ENCODE assay signal across 18 cellular contexts in genomic region chr9:125485471-125485870, GRCh38.
DNase-seq lines count a peak whose midpoint lies in the region; TF ChIP-seq lines count a peak whose summit lies in the region.
"Had no signal": no experiment of that assay in that cellular context is flagged by ENCODE, and none has a peak within 500 bp of the region (broad histone marks: within the 10 kb centered on the region; RNA-seq: fewer than 3 reads in every experiment).

No MANE protein-coding gene starts in this region.

- H3K9ac ChIP-seq in GM23248 = no peak overlapping the region
- no peak overlapping the region for H3K9ac ChIP-seq in colonic mucosa (ENCODE audit: low read depth in 2 of 2, low read length in 2 of 2)
- no peak overlapping the region for H3K9ac ChIP-seq in rectal smooth muscle tissue (ENCODE audit: low read length)

- H3K27ac ChIP-seq in GM23248 (peak overlapping the region; percentile 82), colonic mucosa (peak overlapping the region; percentile 33), rectal smooth muscle tissue (ENCODE audit: low read depth, low read length) (peak overlapping the region; percentile 77), substantia nigra (ENCODE audit: low read depth, low read length, poor library complexity, severe bottlenecking) (no peak overlapping the region)
- H3K27ac ChIP-seq: neutrophil had no signal

- H3K9me3 ChIP-seq in GM23248 (ENCODE audit: low read depth) (no peaks in the 10 kb centered on the region), colonic mucosa (no peaks in the 10 kb centered on the region)
- H3K9me3 ChIP-seq: HAP-1, neutrophil had no signal

- H3K4me3 ChIP-seq in GM23248 (no peak overlapping the region), colonic mucosa (no peak overlapping the region), rectal smooth muscle tissue (ENCODE audit: low read length) (no peak overlapping the region)
- H3K4me3 ChIP-seq: HAP-1, skin epidermis had no signal

- intact Hi-C loops in colonic mucosa (cut with DNase I) = no loop called here

- 97 to 99% methylated on average over 4 of the region's 4 CpGs for WGBS in GM23248 (ENCODE audit: low coverage in 1 of 2, low lambda C conversion rate in 2 of 2, missing lambda C conversion rate in 2 of 2), 2 experiments

- H3K4me2 ChIP-seq in GM23248 (ENCODE audit: unreplicated experiment) = no peak overlapping the region

- H3K27me3 ChIP-seq in GM23248 (replicated peaks; ENCODE audit: insufficient read depth) = no peaks in the 10 kb centered on the region
- H3K27me3 ChIP-seq in colonic mucosa = no peaks in the 10 kb centered on the region
- H3K27me3 ChIP-seq in rectal smooth muscle tissue (ENCODE audit: control insufficient read depth, insufficient read depth, low read length) = no peaks in the 10 kb centered on the region
- H3K27me3 ChIP-seq: neutrophil had no signal

- in situ Hi-C loops in GM23248 (cut with MboI) = no loop called here

- H3F3A ChIP-seq in GM23248 (ENCODE audit: insufficient read depth) = peaks cover 21% of the 10 kb centered on the region

- H4K20me1 ChIP-seq in GM23248 (ENCODE audit: insufficient read depth) = no peaks in the 10 kb centered on the region

- DNase-seq in GM23248 (no peak), colonic mucosa (no peak), islet precursor cell (peak; percentile 15), AG20443 (ENCODE audit: low spot score) (no peak), substantia nigra (lab: John Stamatoyannopoulos, UW) (no peak), T-helper 9 cell (no peak), dermis blood vessel endothelial cell (no peak)
- DNase-seq: activated gamma-delta T cell, anterior cingulate cortex, DMS53, Karpas-422, NCI-H1105, NCI-H526 treated with DMSO at 0.1 percent for 48 hours, OCI-M1 had no signal

- no peaks in the 10 kb centered on the region for H3K9me2 ChIP-seq in GM23248 (ENCODE audit: insufficient read depth)

- H3K36me3 ChIP-seq in GM23248 (ENCODE audit: low read depth) = no peaks in the 10 kb centered on the region
- H3K36me3 ChIP-seq in colonic mucosa = peaks cover under 1% of the 10 kb centered on the region
- peaks cover under 1% of the 10 kb centered on the region for H3K36me3 ChIP-seq in rectal smooth muscle tissue (ENCODE audit: control insufficient read depth, insufficient read depth, low read length)
- H3K36me3 ChIP-seq: HAP-1 had no signal

- peaks cover 30% of the 10 kb centered on the region for H3K4me1 ChIP-seq in GM23248 (ENCODE audit: insufficient read depth)
- no peaks in the 10 kb centered on the region for H3K4me1 ChIP-seq in colonic mucosa
- H3K4me1 ChIP-seq in rectal smooth muscle tissue (ENCODE audit: control insufficient read depth, insufficient read depth, low read length) = peaks cover 29% of the 10 kb centered on the region

- TF ChIP-seq CTCF in colonic mucosa (IDR thresholded peaks at IDR 0.05) = no peak

- no peak overlapping the region for H2AFZ ChIP-seq in GM23248

- H3K79me2 ChIP-seq in GM23248 (ENCODE audit: insufficient read depth) = peaks cover 7% of the 10 kb centered on the region; the same call in 1 of the 2 replicates
